16 cellular contexts compared by ENCODE assay signal in genomic region chr1:201491896-201492511, GRCh38. TPM values are rescaled to one million over a fixed set of nuclear protein-coding genes. Genes with fewer than 3 reads are reported as not detected.
A peak's percentile ranks its signal among the peaks of the same experiment; 100 is the strongest.
DNase-seq lines count a peak whose midpoint lies in the region; ATAC-seq and TF ChIP-seq lines count a peak whose summit lies in the region.
"Had no signal": no experiment of that assay in that cellular context is flagged by ENCODE, and none has a peak within 500 bp of the region (broad histone marks: within the 10 kb centered on the region; RNA-seq: fewer than 3 reads in every experiment).

No MANE protein-coding gene starts in this region.

- WGBS in mesodermal cell (ENCODE audit: insufficient coverage in 2 of 2), 2 experiments: 81 to 84% methylated on average over 2 to 3 of the region's 3 CpGs
- 62% methylated on average over 3 of the region's 3 CpGs for WGBS in suprapubic skin

- peak overlapping the region in 1 of 3 donors; percentile 19 for H3K4me3 ChIP-seq in breast epithelium
- no peak overlapping the region for H3K4me3 ChIP-seq in mesodermal cell (ENCODE audit: extremely low read depth, insufficient read depth, low read length, poor library complexity, severe bottlenecking)
- no peak overlapping the region for H3K4me3 ChIP-seq in suprapubic skin
- H3K4me3 ChIP-seq: BLaER1 treated with 17β-estradiol and CSF1 and Interleukin-3, amounts not matched to agents 10 nM and 100 nM had no signal

- H3K36me3 ChIP-seq in breast epithelium (no peaks in the 10 kb centered on the region), mesodermal cell (ENCODE audit: control insufficient read depth, insufficient read depth, low read length) (peaks cover 14% of the 10 kb centered on the region), suprapubic skin (peaks cover 21% of the 10 kb centered on the region)

- TF ChIP-seq CTCF in breast epithelium (IDR thresholded peaks at IDR 0.05): no peak
- TF ChIP-seq CTCF in suprapubic skin (IDR thresholded peaks at IDR 0.05): no peak

- H3K4me1 ChIP-seq in breast epithelium (peaks cover 32 to 73% of the 10 kb centered on the region in 2 donors), mesodermal cell (ENCODE audit: control insufficient read depth, insufficient read depth, low read length, poor library complexity, severe bottlenecking) (peaks cover 48% of the 10 kb centered on the region), suprapubic skin (peaks cover 89% of the 10 kb centered on the region)

- ATAC-seq in HG03135 (IDR thresholded peaks at IDR 0.05; ENCODE audit: unreplicated experiment) (no peak), GM19455 (IDR thresholded peaks at IDR 0.05; ENCODE audit: unreplicated experiment) (no peak)
- ATAC-seq: activated CD8-positive, alpha-beta T cell treated with anti-CD3 and anti-CD28 coated beads, Interleukin-2, amount 10 ng/mL, durations not matched to agents 7 days and 5 days; activated naive CD4-positive, alpha-beta T cell treated with anti-CD3 and anti-CD28 coated beads, Interleukin-2, amount 50 U/mL, for 72 hours had no signal

- H3K27ac ChIP-seq in breast epithelium: peak overlapping the region; percentile 85 to 97
- H3K27ac ChIP-seq in mesodermal cell (ENCODE audit: low read depth, low read length, severe bottlenecking): peak overlapping the region; percentile 41
- H3K27ac ChIP-seq in suprapubic skin: peak overlapping the region; percentile 59
- H3K27ac ChIP-seq: BLaER1 treated with 17β-estradiol and CSF1 and Interleukin-3, amounts not matched to agents 10 nM and 100 nM; neutrophil had no signal

- H3K9me3 ChIP-seq in breast epithelium (no peaks in the 10 kb centered on the region), mesodermal cell (ENCODE audit: control insufficient read depth, low read length) (no peaks in the 10 kb centered on the region), suprapubic skin (no peaks in the 10 kb centered on the region)
- H3K9me3 ChIP-seq: neutrophil had no signal

- no peak for TF ChIP-seq POLR2A in breast epithelium (IDR thresholded peaks at IDR 0.05)
- no peak for TF ChIP-seq POLR2A in suprapubic skin (IDR thresholded peaks at IDR 0.05)

- H3K27me3 ChIP-seq in breast epithelium (no peaks in the 10 kb centered on the region), suprapubic skin (no peaks in the 10 kb centered on the region)
- H3K27me3 ChIP-seq: BLaER1 treated with 17β-estradiol and CSF1 and Interleukin-3, amounts not matched to agents 10 nM and 100 nM; neutrophil had no signal

- intact Hi-C loops in breast epithelium (cut with DNase I; ENCODE audit: low total_unique reads): no loop called here

- DNase-seq in ELF-1 (ENCODE audit: low read depth, low spot score): peak; percentile 35
- no peak for DNase-seq in breast epithelium (ENCODE audit: low spot score in 2 of 2)
- no peak for DNase-seq in suprapubic skin (ENCODE audit: low spot score in 2 of 2)
- DNase-seq in H4 (ENCODE audit: low spot score): no peak
- DNase-seq in NCI-H69 (lab: John Stamatoyannopoulos, UW): no peak
- DNase-seq: activated CD8-positive, alpha-beta T cell treated with anti-CD3 and anti-CD28 coated beads, Interleukin-2, amount 10 ng/mL, durations not matched to agents 7 days and 5 days; dermis blood vessel endothelial cell; H9; NCI-H1930; SIG-M5 had no signal

- TF ChIP-seq EP300 in suprapubic skin (IDR thresholded peaks at IDR 0.05): no peak

RNA-seq across cellular contexts. Expression of gene CSRP1, which starts 14.9 kb away (rescaled TPM):
- total RNA-seq in breast epithelium (1,000 to 10,000 TPM in 1 of 3 donors, 100 to 1,000 TPM in 2; 186 to 1,491 (median 767) TPM), suprapubic skin (100 to 1,000 TPM; 379 to 436 (median 414) TPM)
- polyA plus RNA-seq in mesodermal cell (2013, experiment 1 of 2): 73.2 TPM
- polyA plus RNA-seq in mesodermal cell (2013, experiment 2 of 2): 56.8 TPM
- total RNA-seq in H4 (2014; rRNA removed; shearing (Covaris generic)): 402 and 518 TPM in 2 replicates

RNA-seq across cellular contexts. Expression of gene PHLDA3, which starts 23.0 kb away (rescaled TPM):
- 100 to 1,000 TPM in 1 of 3 donors, 10 to 100 TPM in 2; 65.7 to 116 (median 92.7) TPM for total RNA-seq in breast epithelium
- 71.4 TPM for polyA plus RNA-seq in mesodermal cell (2013, experiment 1 of 2)
- 50.9 TPM for polyA plus RNA-seq in mesodermal cell (2013, experiment 2 of 2)
- total RNA-seq in suprapubic skin: 10 to 100 TPM; 31.5 to 61.1 (median 44.5) TPM
- 16.6 and 24.1 TPM in 2 replicates for total RNA-seq in H4 (2014; rRNA removed; shearing (Covaris generic))

RNA-seq across cellular contexts. Expression of gene NAV1, which starts 46.9 kb away (rescaled TPM):
- 10 to 100 TPM; 11.3 to 31.5 (median 22.7) TPM for total RNA-seq in breast epithelium
- 56.2 TPM for polyA plus RNA-seq in mesodermal cell (2013, experiment 1 of 2)
- 48.2 TPM for polyA plus RNA-seq in mesodermal cell (2013, experiment 2 of 2)
- 10 to 100 TPM; 17.4 to 36.9 (median 25.5) TPM for total RNA-seq in suprapubic skin
- total RNA-seq in H4 (2014; rRNA removed; shearing (Covaris generic)): 13.1 and 16.1 TPM in 2 replicates

Comparison
In these comparisons a context has a peak if more than half of its experiments do, and no peak if none do; other contexts are left out.
1. H3K27ac ChIP-seq: peak in every context shown above with its lines; median percentile 91 in breast epithelium; 59 in suprapubic skin; 41 in mesodermal cell.